18 cellular contexts compared by ENCODE assay signal in the genomic region with DNA sequence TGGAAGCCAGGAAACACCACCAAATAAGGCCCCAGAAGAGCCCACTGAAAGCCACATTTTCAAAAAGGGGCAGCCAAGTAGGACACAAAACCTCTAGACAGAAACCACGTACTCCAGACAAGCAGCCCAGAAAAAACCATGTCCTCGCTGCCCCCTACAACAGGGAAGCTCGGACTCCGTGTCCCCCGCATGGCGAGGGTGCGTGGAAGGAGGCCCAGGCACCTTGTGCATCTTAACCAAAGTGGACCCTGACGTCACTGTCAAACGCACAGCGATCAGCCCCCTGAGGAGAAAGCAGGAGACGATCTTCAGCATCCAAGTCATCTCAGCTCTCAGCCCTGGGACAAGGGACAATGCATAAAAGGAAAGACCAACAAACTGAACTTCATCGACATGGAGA.
DNase-seq lines count a peak whose midpoint lies in the region; ATAC-seq and TF ChIP-seq lines count a peak whose summit lies in the region.
"Had no signal": no experiment of that assay in that cellular context is flagged by ENCODE, and none has a peak within 500 bp of the region (broad histone marks: within the 10 kb centered on the region; RNA-seq: fewer than 3 reads in every experiment).

No MANE protein-coding gene starts in this region.

- no peaks in the 10 kb centered on the region for H4K20me1 ChIP-seq in BLaER1

- no peak for TF ChIP-seq CTCF in GM13977 (IDR thresholded peaks at IDR 0.05; ENCODE audit: extremely low read depth, insufficient read depth, missing control alignments)

- in situ Hi-C loops in GM13977 (cut with MboI; ENCODE audit: low pct_unique_long_range_greater_than_20kb, low sequenced_read_pairs, unreplicated experiment), result no loop called here

- H3K27ac Mint-ChIP-seq in activated T-cell treated with anti-CD3 and anti-CD28 coated beads, Interleukin-2, amount 50 U/mL, for 72 hours, result peak overlapping the region; percentile 4
- H3K27ac Mint-ChIP-seq: B cell; CD8-positive, alpha-beta T cell had no signal

- peaks cover 51% of the 10 kb centered on the region for H3K36me3 ChIP-seq in BLaER1

- H3K36me3 Mint-ChIP-seq in activated T-cell treated with anti-CD3 and anti-CD28 coated beads, Interleukin-2, amount 50 U/mL, for 72 hours (ENCODE audit: insufficient read depth in 2 of 2), result peaks cover 0 to 1% of the 10 kb centered on the region in 2 donors

- DNase-seq in activated T-cell treated with anti-CD3 and anti-CD28 coated beads, Interleukin-2, amount 50 U/mL, for 72 hours, result no peak
- DNase-seq in activated T-cell treated with anti-CD3 and anti-CD28 coated beads, Interleukin-2, amount 50 U/mL, for 1 hour, result no peak
- peak; percentile 5 for DNase-seq in GM13977 (ENCODE audit: low spot score)
- peak; percentile 31 for DNase-seq in islet precursor cell
- no peak for DNase-seq in HuH-7 (ENCODE audit: low spot score)
- DNase-seq in stimulated activated CD4-positive, alpha-beta T cell treated with anti-CD3 and anti-CD28 coated beads, Interleukin-1b, Interleukin-23, amount 100 ng/mL, for 48 hours, result no peak
- DNase-seq: COR-L47, DMS153, DMS79 treated with DMSO at 0.1 percent for 48 hours, EL, GM23248, H7, IMR-90 had no signal

- H3K4me3 ChIP-seq in BLaER1, result no peak overlapping the region
- H3K4me3 ChIP-seq: GM23248 had no signal

- peaks cover 1% of the 10 kb centered on the region for H3K4me1 Mint-ChIP-seq in activated T-cell treated with anti-CD3 and anti-CD28 coated beads, Interleukin-2, amount 50 U/mL, for 72 hours (ENCODE audit: low read depth)
- H3K4me1 Mint-ChIP-seq: B cell, CD14-positive monocyte had no signal

- H3K4me3 Mint-ChIP-seq in activated T-cell treated with anti-CD3 and anti-CD28 coated beads, Interleukin-2, amount 50 U/mL, for 72 hours, result no peak overlapping the region
- H3K4me3 Mint-ChIP-seq: B cell; CD14-positive monocyte; CD8-positive, alpha-beta T cell had no signal

- no peaks in the 10 kb centered on the region for H3K9me3 Mint-ChIP-seq in activated T-cell treated with anti-CD3 and anti-CD28 coated beads, Interleukin-2, amount 50 U/mL, for 72 hours
- H3K9me3 Mint-ChIP-seq: CD8-positive, alpha-beta T cell had no signal

- peaks cover 55% of the 10 kb centered on the region for H3K4me1 ChIP-seq in BLaER1

- no peak for ATAC-seq in activated T-cell treated with anti-CD3 and anti-CD28 coated beads, Interleukin-2, amount 50 U/mL, for 72 hours (replicated peaks in 1 of 2)
- ATAC-seq in GM19397 (IDR thresholded peaks at IDR 0.05; ENCODE audit: unreplicated experiment), result no peak
- ATAC-seq: CD8-positive, alpha-beta T cell had no signal

- peak overlapping the region; percentile 59 for H3K4me2 ChIP-seq in BLaER1

- H3K9me3 ChIP-seq in BLaER1, result peaks cover 6% of the 10 kb centered on the region

- H3K9ac ChIP-seq in BLaER1, result no peak overlapping the region
- H3K9ac ChIP-seq: GM23248 had no signal

- H3K27ac ChIP-seq in BLaER1, result peak overlapping the region; percentile 31; the same call in 1 of the 2 replicates
- H3K27ac ChIP-seq: GM23248 had no signal

- no peaks in the 10 kb centered on the region for H3K27me3 Mint-ChIP-seq in activated T-cell treated with anti-CD3 and anti-CD28 coated beads, Interleukin-2, amount 50 U/mL, for 72 hours (ENCODE audit: low read depth)
- H3K27me3 Mint-ChIP-seq: B cell had no signal

- H3K27me3 ChIP-seq in BLaER1, result no peaks in the 10 kb centered on the region

Comparison
In these comparisons a context has a peak if more than half of its experiments do, and no peak if none do; other contexts are left out.
1. DNase-seq: peak in GM13977 (single experiment) and islet precursor cell (single experiment); none in activated T-cell treated with anti-CD3 and anti-CD28 coated beads, Interleukin-2, amount 50 U/mL, for 72 hours (0 of 2), activated T-cell treated with anti-CD3 and anti-CD28 coated beads, Interleukin-2, amount 50 U/mL, for 1 hour (single experiment), HuH-7 (single experiment) and stimulated activated CD4-positive, alpha-beta T cell treated with anti-CD3 and anti-CD28 coated beads, Interleukin-1b, Interleukin-23, amount 100 ng/mL, for 48 hours (single experiment).